Comparison of ENCODE assay signal across 24 cellular contexts in the genomic region with DNA sequence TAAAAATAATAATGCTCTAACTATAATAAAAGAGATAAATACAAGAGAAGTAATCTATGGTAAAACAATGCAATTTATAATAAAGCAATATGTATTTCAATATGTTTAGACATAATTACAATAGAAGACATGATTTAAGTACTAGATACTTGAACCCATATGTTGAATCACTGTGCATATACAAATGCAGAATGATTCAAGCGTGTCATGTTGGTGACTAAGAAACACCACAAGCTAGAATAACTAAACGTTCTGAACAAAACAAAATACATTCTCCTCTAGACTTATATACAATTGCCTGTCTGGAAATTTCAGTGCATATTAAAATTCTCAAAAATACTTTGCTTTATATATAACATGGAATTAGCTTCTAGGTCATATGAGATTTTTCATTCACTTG. TPM values are rescaled to one million over a fixed set of nuclear protein-coding genes. Genes with fewer than 3 reads are reported as not detected.
"Had no signal": no experiment of that assay in that cellular context is flagged by ENCODE, and none has a peak within 500 bp of the region (broad histone marks: within the 10 kb centered on the region; RNA-seq: fewer than 3 reads in every experiment).

No MANE protein-coding gene starts in this region.

- H3K9me3 Mint-ChIP-seq: activated B cell treated with CpG ODN at 0.5 μM for 24 hours; activated CD4-positive, alpha-beta T cell treated with anti-CD3 and anti-CD28 coated beads, Interleukin-2, amount 10 ng/mL, durations not matched to agents 24 days and 14 days; activated CD8-positive, alpha-beta T cell treated with anti-CD3 and anti-CD28 coated beads for 36 hours; activated naive CD8-positive, alpha-beta T cell treated with anti-CD3 and anti-CD28 coated beads, Interleukin-2, amount 10 ng/mL, durations not matched to agents 7 days and 5 days; activated T-helper 2 cell treated with anti-CD3 and anti-CD28 coated beads, Interferon-gamma antibody, Interleukin-2, Interleukin-4, amounts not matched to agents 10 μg/mL and 5 μg/mL and 100 μg/mL, durations not matched to agents 14 hours and 24 hours and 36 hours; type B pancreatic cell had no signal

- H3K27ac Mint-ChIP-seq: activated B cell treated with CpG ODN at 0.5 μM for 24 hours; activated CD4-positive, alpha-beta T cell treated with anti-CD3 and anti-CD28 coated beads, Interleukin-2, amount 10 ng/mL, durations not matched to agents 24 days and 14 days; activated CD8-positive, alpha-beta T cell treated with anti-CD3 and anti-CD28 coated beads for 36 hours; activated naive CD8-positive, alpha-beta T cell treated with anti-CD3 and anti-CD28 coated beads, Interleukin-2, amount 10 ng/mL, durations not matched to agents 7 days and 5 days; activated T-helper 2 cell treated with anti-CD3 and anti-CD28 coated beads, Interferon-gamma antibody, Interleukin-2, Interleukin-4, amounts not matched to agents 10 μg/mL and 5 μg/mL and 100 μg/mL, durations not matched to agents 14 hours and 24 hours and 36 hours; type B pancreatic cell had no signal

- H3K27ac ChIP-seq: breast epithelium, gastroesophageal sphincter, heart left ventricle, left lung, stomach, testis had no signal

- ATAC-seq: activated CD8-positive, alpha-beta T cell treated with anti-CD3 and anti-CD28 coated beads for 36 hours; gastroesophageal sphincter; heart left ventricle; left lung had no signal

- H3K4me1 ChIP-seq: breast epithelium, gastroesophageal sphincter, heart left ventricle, stomach, testis had no signal

- H3K27me3 ChIP-seq: breast epithelium, gastroesophageal sphincter, heart left ventricle, left lung, stomach, testis had no signal

- H3K27me3 Mint-ChIP-seq: activated B cell treated with CpG ODN at 0.5 μM for 24 hours; activated CD4-positive, alpha-beta T cell treated with anti-CD3 and anti-CD28 coated beads, Interleukin-2, amount 10 ng/mL, durations not matched to agents 24 days and 14 days; activated CD8-positive, alpha-beta T cell treated with anti-CD3 and anti-CD28 coated beads for 36 hours; activated naive CD8-positive, alpha-beta T cell treated with anti-CD3 and anti-CD28 coated beads, Interleukin-2, amount 10 ng/mL, durations not matched to agents 7 days and 5 days; type B pancreatic cell had no signal

- H3K4me3 ChIP-seq: breast epithelium, gastroesophageal sphincter, heart left ventricle, left lung, stomach, testis had no signal

- H3K36me3 ChIP-seq: breast epithelium had no signal

- H3K4me3 Mint-ChIP-seq: activated B cell treated with CpG ODN at 0.5 μM for 24 hours; activated CD4-positive, alpha-beta T cell treated with anti-CD3 and anti-CD28 coated beads, Interleukin-2, amount 10 ng/mL, durations not matched to agents 24 days and 14 days; activated CD8-positive, alpha-beta T cell treated with anti-CD3 and anti-CD28 coated beads for 36 hours; activated naive CD8-positive, alpha-beta T cell treated with anti-CD3 and anti-CD28 coated beads, Interleukin-2, amount 10 ng/mL, durations not matched to agents 7 days and 5 days; type B pancreatic cell had no signal

- H3K9me3 ChIP-seq: breast epithelium, gastroesophageal sphincter, heart left ventricle, left lung, stomach, testis had no signal

- DNase-seq: activated B cell treated with CpG ODN at 0.5 μM for 24 hours; activated CD4-positive, alpha-beta T cell treated with anti-CD3 and anti-CD28 coated beads, Interleukin-2, amount 10 ng/mL, durations not matched to agents 24 days and 14 days; activated CD8-positive, alpha-beta T cell treated with anti-CD3 and anti-CD28 coated beads for 36 hours; activated naive CD4-positive, alpha-beta T cell treated with Interleukin-2 at 50 U/mL for 16 hours; activated naive CD8-positive, alpha-beta T cell treated with anti-CD3 and anti-CD28 coated beads, Interleukin-2, amount 10 ng/mL, durations not matched to agents 7 days and 5 days; activated T-cell treated with anti-CD3 and anti-CD28 coated beads, Interleukin-2, amount 50 U/mL, for 1 hour; cerebellar nuclear complex; effector CD4-positive, alpha-beta T cell; heart left ventricle; left lung; midbrain; occipital lobe; stomach; testis had no signal

RNA-seq across cellular contexts. Expression of a gene that starts 42.1 kb away (rescaled TPM):
- total RNA-seq: activated B cell treated with CpG ODN at 0.5 μM for 24 hours; activated CD4-positive, alpha-beta T cell treated with anti-CD3 and anti-CD28 coated beads, Interleukin-2, amount 10 ng/mL, durations not matched to agents 24 days and 14 days; activated CD8-positive, alpha-beta T cell treated with anti-CD3 and anti-CD28 coated beads for 36 hours; activated naive CD8-positive, alpha-beta T cell treated with anti-CD3 and anti-CD28 coated beads, Interleukin-2, amount 10 ng/mL, durations not matched to agents 7 days and 5 days; activated T-helper 2 cell treated with anti-CD3 and anti-CD28 coated beads, Interferon-gamma antibody, Interleukin-2, Interleukin-4, amounts not matched to agents 10 μg/mL and 5 μg/mL and 100 μg/mL, durations not matched to agents 14 hours and 24 hours and 36 hours; breast epithelium; endothelial cell of umbilical vein; gastroesophageal sphincter; heart left ventricle; kidney epithelial cell; left lung; lung microvascular endothelial cell; occipital lobe; posterior vena cava; skeletal muscle tissue; stomach had no signal
- polyA plus RNA-seq: endothelial cell of umbilical vein, heart left ventricle, neural cell, stomach had no signal
